15 cellular contexts compared by ENCODE assay signal in genomic region chr19:3415695-3416094, GRCh38. TPM values are rescaled to one million over a fixed set of nuclear protein-coding genes. Genes with fewer than 3 reads are reported as not detected.
DNase-seq lines count a peak whose midpoint lies in the region; ATAC-seq and TF ChIP-seq lines count a peak whose summit lies in the region.
"Had no signal": no experiment of that assay in that cellular context is flagged by ENCODE, and none has a peak within 500 bp of the region (broad histone marks: within the 10 kb centered on the region; RNA-seq: fewer than 3 reads in every experiment).

No MANE protein-coding gene starts in this region.

- H2AFZ ChIP-seq in mesenchymal stem cell (ENCODE audit: low read depth, low read length) = no peak overlapping the region

- no peak overlapping the region for H3K14ac ChIP-seq in mesenchymal stem cell (ENCODE audit: low read length in 2 of 2)

- H3K79me1 ChIP-seq in mesenchymal stem cell (replicated peaks; ENCODE audit: low read length, poor library complexity, severe bottlenecking) = peaks cover 34% of the 10 kb centered on the region

- no peak overlapping the region for H2BK15ac ChIP-seq in mesenchymal stem cell (ENCODE audit: low read depth, poor library complexity, severe bottlenecking)

- peak overlapping the region; percentile 18 to 21 for H3K18ac ChIP-seq in mesenchymal stem cell (ENCODE audit: low read depth in 1 of 2, low read length in 2 of 2)

- H3K4me2 ChIP-seq in BLaER1 treated with 17β-estradiol and CSF1 and Interleukin-3, amounts not matched to agents 10 nM and 100 nM = peak overlapping the region; percentile 26 to 79 (median 66); a peak in 14 of 22 replicates
- no peak overlapping the region for H3K4me2 ChIP-seq in mesenchymal stem cell (ENCODE audit: low read length, poor library complexity, severe bottlenecking)

- no peak for TF ChIP-seq POLR2A in gastroesophageal sphincter (IDR thresholded peaks at IDR 0.05)

- no peak overlapping the region for H2AK5ac ChIP-seq in mesenchymal stem cell (ENCODE audit: low read length, severe bottlenecking)

- no peak overlapping the region for H2BK5ac ChIP-seq in mesenchymal stem cell (ENCODE audit: low read depth, low read length, poor library complexity, severe bottlenecking)

- DNase-seq in mesenchymal stem cell (no peak), NCI-H2081 treated with DMSO at 0.1 percent for 48 hours (lab: John Stamatoyannopoulos, UW) (no peak), DMS53 (lab: John Stamatoyannopoulos, UW) (no peak), NCI-H2107 (lab: John Stamatoyannopoulos, UW) (no peak)
- DNase-seq: CD8-positive, alpha-beta T cell; COR-L47; GF-D8; HCEC 1CT; HFFc6; IMR-90 had no signal

- no peaks in the 10 kb centered on the region for H3K27me3 ChIP-seq in BLaER1 treated with 17β-estradiol and CSF1 and Interleukin-3, amounts not matched to agents 10 nM and 100 nM
- H3K27me3 ChIP-seq in gastroesophageal sphincter (no peaks in the 10 kb centered on the region), mesenchymal stem cell (ENCODE audit: control insufficient read depth in 1 of 2, insufficient read depth in 1 of 2, low read length in 2 of 2) (no peaks in the 10 kb centered on the region), stomach smooth muscle (ENCODE audit: control insufficient read depth in 1 of 2, insufficient read depth in 2 of 2, low read length in 2 of 2) (no peaks in the 10 kb centered on the region)

- peak overlapping the region in 7 of 11 experiments; percentile 5 to 72 (median 61); a peak in 4 of 22 replicates for H3K9ac ChIP-seq in BLaER1 treated with 17β-estradiol and CSF1 and Interleukin-3, amounts not matched to agents 10 nM and 100 nM
- H3K9ac ChIP-seq in mesenchymal stem cell (ENCODE audit: low read length) = no peak overlapping the region
- H3K9ac ChIP-seq in stomach smooth muscle (ENCODE audit: low read length in 2 of 2) = no peak overlapping the region

- no peak overlapping the region for H2BK120ac ChIP-seq in mesenchymal stem cell (ENCODE audit: low read depth, low read length)

- no peak overlapping the region for H4K8ac ChIP-seq in mesenchymal stem cell (ENCODE audit: low read length)

- ATAC-seq in gastroesophageal sphincter (no peak), HG02642 (IDR thresholded peaks at IDR 0.05; ENCODE audit: poor library complexity, unreplicated experiment) (no peak)
- ATAC-seq: CD8-positive, alpha-beta T cell had no signal

- H3K36me3 ChIP-seq in BLaER1 treated with 17β-estradiol and CSF1 and Interleukin-3, amounts not matched to agents 10 nM and 100 nM = peaks cover 16 to 68% (median 38%) of the 10 kb centered on the region in 11 experiments; a peak in 19 of 22 replicates
- H3K36me3 ChIP-seq in gastroesophageal sphincter (peaks cover 0 to 41% of the 10 kb centered on the region in 2 donors), mesenchymal stem cell (ENCODE audit: control insufficient read depth in 1 of 2, insufficient read depth in 2 of 2, low read depth in 1 of 2, low read length in 2 of 2) (peaks cover 15 to 26% of the 10 kb centered on the region in 2 experiments), stomach smooth muscle (ENCODE audit: control insufficient read depth in 2 of 2, insufficient read depth in 2 of 2, low read length in 2 of 2) (no peaks in the 10 kb centered on the region)

- no peak overlapping the region for H2BK12ac ChIP-seq in mesenchymal stem cell (ENCODE audit: low read length in 2 of 2)

- H3K4ac ChIP-seq in mesenchymal stem cell (ENCODE audit: low read depth in 1 of 2, low read length in 2 of 2) = no peak overlapping the region

- no peak for TF ChIP-seq CTCF in gastroesophageal sphincter (IDR thresholded peaks at IDR 0.05)

- no peak overlapping the region for H4K91ac ChIP-seq in mesenchymal stem cell (ENCODE audit: low read length)

- H3K4me1 ChIP-seq in BLaER1 treated with 17β-estradiol and CSF1 and Interleukin-3, amounts not matched to agents 10 nM and 100 nM = peaks cover 52 to 88% (median 76%) of the 10 kb centered on the region in 10 experiments
- H3K4me1 ChIP-seq in gastroesophageal sphincter (peaks cover 0 to 77% (median 4%) of the 10 kb centered on the region in 3 donors), mesenchymal stem cell (ENCODE audit: control insufficient read depth, insufficient read depth, low read depth, low read length) (peaks cover 4% of the 10 kb centered on the region), stomach smooth muscle (ENCODE audit: control insufficient read depth, insufficient read depth, low read length) (peaks cover 19% of the 10 kb centered on the region)

- H3K4me3 ChIP-seq in BLaER1 treated with 17β-estradiol and CSF1 and Interleukin-3, amounts not matched to agents 10 nM and 100 nM = no peak overlapping the region
- no peak overlapping the region for H3K4me3 ChIP-seq in gastroesophageal sphincter
- H3K4me3 ChIP-seq in mesenchymal stem cell (ENCODE audit: insufficient read depth in 1 of 2, low read depth in 1 of 2, low read length in 2 of 2) = no peak overlapping the region
- no peak overlapping the region for H3K4me3 ChIP-seq in stomach smooth muscle (ENCODE audit: low read length in 2 of 2)

- H3K27ac ChIP-seq in BLaER1 treated with 17β-estradiol and CSF1 and Interleukin-3, amounts not matched to agents 10 nM and 100 nM = peak overlapping the region in 9 of 11 experiments; percentile 53 to 86 (median 76); a peak in 14 of 22 replicates
- H3K27ac ChIP-seq in gastroesophageal sphincter (peak overlapping the region in 3 of 4 donors; percentile 75 to 100 (median 100)), mesenchymal stem cell (ENCODE audit: low read length, poor library complexity, severe bottlenecking) (no peak overlapping the region), stomach smooth muscle (ENCODE audit: low read length) (peak overlapping the region; percentile 46)
- H3K27ac ChIP-seq: HL-60 had no signal

- 57 to 100% methylated on average over 2 to 3 of the region's 5 CpGs for WGBS in gastroesophageal sphincter (ENCODE audit: low coverage in 1 of 2), 2 donors
- 100% methylated on average over 4 of the region's 5 CpGs for WGBS in mesenchymal stem cell

- H4K20me1 ChIP-seq in BLaER1 treated with 17β-estradiol and CSF1 and Interleukin-3, amounts not matched to agents 10 nM and 100 nM = peaks cover 0 to 78% (median 21%) of the 10 kb centered on the region in 11 experiments; a peak in 14 of 22 replicates

- H3K9me3 ChIP-seq in BLaER1 treated with 17β-estradiol and CSF1 and Interleukin-3, amounts not matched to agents 10 nM and 100 nM (replicated peaks in 1 of 11) = no peaks in the 10 kb centered on the region
- H3K9me3 ChIP-seq in gastroesophageal sphincter (no peaks in the 10 kb centered on the region), mesenchymal stem cell (ENCODE audit: control insufficient read depth, low read length) (no peaks in the 10 kb centered on the region), stomach smooth muscle (ENCODE audit: control insufficient read depth in 2 of 2, low read length in 2 of 2) (no peaks in the 10 kb centered on the region)

- TF ChIP-seq EP300 in gastroesophageal sphincter (IDR thresholded peaks at IDR 0.05) = no peak

- no peak overlapping the region for H3K23ac ChIP-seq in mesenchymal stem cell (ENCODE audit: low read length in 2 of 2)

RNA-seq across cellular contexts. Expression of gene NFIC, which starts 49.3 kb away (rescaled TPM):
- 100 to 1,000 TPM; 125 to 285 (median 155) TPM for total RNA-seq in gastroesophageal sphincter
- polyA plus RNA-seq in mesenchymal stem cell (2013, experiment 1 of 2) = 101 TPM
- polyA plus RNA-seq in mesenchymal stem cell (2013, experiment 2 of 2) = 98.4 TPM

Comparison
In these comparisons a context has a peak if more than half of its experiments do, and no peak if none do; other contexts are left out.
1. H3K9ac ChIP-seq: peak in BLaER1 treated with 17β-estradiol and CSF1 and Interleukin-3, amounts not matched to agents 10 nM and 100 nM (7 of 11); none in mesenchymal stem cell (single experiment) and stomach smooth muscle (0 of 2).